Comparison of ENCODE assay signal across 21 cellular contexts in genomic region chr12:76379261-76379660, GRCh38. TPM values are rescaled to one million over a fixed set of nuclear protein-coding genes. Genes with fewer than 3 reads are reported as not detected.
A peak's percentile ranks its signal among the peaks of the same experiment; 100 is the strongest.
DNase-seq lines count a peak whose midpoint lies in the region; ATAC-seq and TF ChIP-seq lines count a peak whose summit lies in the region.
"Had no signal": no experiment of that assay in that cellular context is flagged by ENCODE, and none has a peak within 500 bp of the region (broad histone marks: within the 10 kb centered on the region; RNA-seq: fewer than 3 reads in every experiment).

No MANE protein-coding gene starts in this region.

- H2AFZ ChIP-seq in GM23338 = no peak overlapping the region
- H2AFZ ChIP-seq in neuronal stem cell (ENCODE audit: low read length) = no peak overlapping the region

- no peaks in the 10 kb centered on the region for H3K9me3 ChIP-seq in neuronal stem cell (replicated peaks in 1 of 2; ENCODE audit: control insufficient read depth in 2 of 2, insufficient read depth in 1 of 2, low read depth in 1 of 2, low read length in 2 of 2)
- H3K9me3 ChIP-seq: BE2C, BLaER1, Caco-2 had no signal

- TF ChIP-seq CTCF in GM23338 (conservative IDR thresholded peaks at IDR 0.05; ENCODE audit: low read depth in 2 of 2) = no peak

- no peak overlapping the region for H3K27ac ChIP-seq in GM23338 (ENCODE audit: low read depth)
- H3K27ac ChIP-seq in neuronal stem cell (replicated peaks; ENCODE audit: low read length) = no peak overlapping the region
- H3K27ac ChIP-seq: BLaER1 had no signal

- no peaks in the 10 kb centered on the region for H3K27me3 ChIP-seq in GM23338 (ENCODE audit: insufficient read depth)
- no peaks in the 10 kb centered on the region for H3K27me3 ChIP-seq in neuronal stem cell (ENCODE audit: control insufficient read depth in 3 of 3, insufficient read depth in 3 of 3, low read depth in 1 of 3, low read length in 3 of 3)
- H3K27me3 ChIP-seq: BE2C, BLaER1 had no signal

- no peak overlapping the region for H2AK5ac ChIP-seq in neuronal stem cell (ENCODE audit: low read depth, low read length)

- no peaks in the 10 kb centered on the region for H3K9me3 Mint-ChIP-seq in GM23338
- no peaks in the 10 kb centered on the region for H3K9me3 Mint-ChIP-seq in activated T-helper 17 cell treated with anti-CD3 and anti-CD28 coated beads, Interleukin-2, amount 50 U/mL, for 72 hours
- no peaks in the 10 kb centered on the region for H3K9me3 Mint-ChIP-seq in central memory CD8-positive, alpha-beta T cell
- H3K9me3 Mint-ChIP-seq: CD14-positive monocyte; CD4-positive, alpha-beta memory T cell; CD4-positive, CD25-positive, alpha-beta regulatory T cell; CD8-positive, alpha-beta memory T cell had no signal

- H3K4ac ChIP-seq in neuronal stem cell (ENCODE audit: low read length) = no peak overlapping the region

- peaks cover 4% of the 10 kb centered on the region; the same call in 1 of the 2 replicates for H3K36me3 ChIP-seq in GM23338 (ENCODE audit: insufficient read depth)
- H3K36me3 ChIP-seq in neuronal stem cell (replicated peaks in 1 of 2; ENCODE audit: control insufficient read depth in 2 of 2, insufficient read depth in 2 of 2, low read length in 2 of 2) = peaks cover 2 to 77% of the 10 kb centered on the region in 2 donors

- H4K91ac ChIP-seq in neuronal stem cell (ENCODE audit: low read depth, low read length, poor library complexity) = no peak overlapping the region

- H3K23ac ChIP-seq in neuronal stem cell (ENCODE audit: low read depth, low read length, poor library complexity) = no peak overlapping the region

- no peak overlapping the region for H2BK120ac ChIP-seq in neuronal stem cell (ENCODE audit: low read depth, low read length)

- H3K79me1 ChIP-seq in neuronal stem cell (ENCODE audit: low read depth, low read length) = no peaks in the 10 kb centered on the region

- no peaks in the 10 kb centered on the region for H3K9me2 ChIP-seq in GM23338 (ENCODE audit: insufficient read depth)

- no peak overlapping the region for H3K18ac ChIP-seq in neuronal stem cell (ENCODE audit: low read length)

- H3K4me2 ChIP-seq in GM23338 = no peak overlapping the region
- no peak overlapping the region for H3K4me2 ChIP-seq in neuronal stem cell (ENCODE audit: insufficient read depth, low read length, poor library complexity, severe bottlenecking)
- H3K4me2 ChIP-seq: BLaER1 had no signal

- H4K8ac ChIP-seq in neuronal stem cell (ENCODE audit: low read depth, low read length) = no peak overlapping the region

- no peak overlapping the region for H3K14ac ChIP-seq in neuronal stem cell (ENCODE audit: low read length)

- WGBS in neuronal stem cell (ENCODE audit: extremely low coverage in 2 of 2, insufficient read length in 2 of 2, insufficient replicate concordance in 1 of 2), 2 donors = no CpG with 5 or more reads among the region's 1 CpG

- H4K20me1 ChIP-seq in GM23338 (replicated peaks; ENCODE audit: insufficient read depth) = no peaks in the 10 kb centered on the region
- H4K20me1 ChIP-seq: BLaER1 had no signal

- DNase-seq in GM23338 (ENCODE audit: low spot score) (no peak), OCI-M1 (lab: John Stamatoyannopoulos, UW) (peak; percentile 53), neuronal stem cell (ENCODE audit: low spot score) (no peak), COLO829 (ENCODE audit: low spot score) (no peak)
- no peak for DNase-seq in central memory CD8-positive, alpha-beta T cell (ENCODE audit: low spot score in 2 of 2)
- DNase-seq: 8988T; ACHN; BE2C; C1 segment of cervical spinal cord; Caco-2; Calu3; CD4-positive, alpha-beta memory T cell; CD4-positive, CD25-positive, alpha-beta regulatory T cell; CD8-positive, alpha-beta memory T cell; DMS79 treated with DMSO at 0.1 percent for 48 hours; GF-D8 had no signal

- no peak overlapping the region for H2BK5ac ChIP-seq in neuronal stem cell (ENCODE audit: low read length)

- ATAC-seq in GM23338 (no peak), HG03378 (IDR thresholded peaks at IDR 0.05; ENCODE audit: unreplicated experiment) (no peak), GM19324 (IDR thresholded peaks at IDR 0.05; ENCODE audit: low FRiP score, unreplicated experiment) (no peak)
- ATAC-seq in activated T-helper 17 cell treated with anti-CD3 and anti-CD28 coated beads, Interleukin-2, amount 50 U/mL, for 72 hours (replicated peaks) = no peak
- no peak for ATAC-seq in central memory CD8-positive, alpha-beta T cell (replicated peaks; ENCODE audit: extremely low read depth, poor library complexity, severe bottlenecking)

- peak overlapping the region; percentile 54 for H3K27ac Mint-ChIP-seq in GM23338
- peak overlapping the region; percentile 24 for H3K27ac Mint-ChIP-seq in activated T-helper 17 cell treated with anti-CD3 and anti-CD28 coated beads, Interleukin-2, amount 50 U/mL, for 72 hours
- H3K27ac Mint-ChIP-seq in central memory CD8-positive, alpha-beta T cell (ENCODE audit: low read depth) = peak overlapping the region; percentile 12
- H3K27ac Mint-ChIP-seq: CD14-positive monocyte; CD4-positive, CD25-positive, alpha-beta regulatory T cell; CD8-positive, alpha-beta memory T cell had no signal

- no peak overlapping the region for H3K4me3 Mint-ChIP-seq in GM23338
- H3K4me3 Mint-ChIP-seq in activated T-helper 17 cell treated with anti-CD3 and anti-CD28 coated beads, Interleukin-2, amount 50 U/mL, for 72 hours = no peak overlapping the region
- H3K4me3 Mint-ChIP-seq in central memory CD8-positive, alpha-beta T cell = no peak overlapping the region
- H3K4me3 Mint-ChIP-seq: CD14-positive monocyte; CD4-positive, alpha-beta memory T cell; CD4-positive, CD25-positive, alpha-beta regulatory T cell; CD8-positive, alpha-beta memory T cell had no signal

- H3K4me3 ChIP-seq in GM23338 = no peak overlapping the region
- no peak overlapping the region for H3K4me3 ChIP-seq in neuronal stem cell (ENCODE audit: low read length in 2 of 2)
- H3K4me3 ChIP-seq: BLaER1 had no signal

- H3K27me3 Mint-ChIP-seq in GM23338 (ENCODE audit: insufficient read depth, low read depth, poor library complexity) = no peaks in the 10 kb centered on the region
- H3K27me3 Mint-ChIP-seq in activated T-helper 17 cell treated with anti-CD3 and anti-CD28 coated beads, Interleukin-2, amount 50 U/mL, for 72 hours = no peaks in the 10 kb centered on the region
- H3K27me3 Mint-ChIP-seq in central memory CD8-positive, alpha-beta T cell = no peaks in the 10 kb centered on the region
- H3K27me3 Mint-ChIP-seq: CD4-positive, alpha-beta memory T cell; CD4-positive, CD25-positive, alpha-beta regulatory T cell; CD8-positive, alpha-beta memory T cell had no signal

- H3K36me3 Mint-ChIP-seq in GM23338 (ENCODE audit: low read depth) = peaks cover 15% of the 10 kb centered on the region; the same call in 2 of the 3 replicates
- peaks cover 91% of the 10 kb centered on the region for H3K36me3 Mint-ChIP-seq in activated T-helper 17 cell treated with anti-CD3 and anti-CD28 coated beads, Interleukin-2, amount 50 U/mL, for 72 hours (ENCODE audit: low read depth)
- H3K36me3 Mint-ChIP-seq in central memory CD8-positive, alpha-beta T cell (ENCODE audit: insufficient read depth) = peaks cover 41% of the 10 kb centered on the region

- H3K4me1 ChIP-seq in GM23338 (ENCODE audit: insufficient read depth) (no peaks in the 10 kb centered on the region), neuronal stem cell (ENCODE audit: control insufficient read depth in 2 of 2, insufficient read depth in 1 of 2, low read depth in 1 of 2, low read length in 2 of 2) (no peaks in the 10 kb centered on the region)
- H3K4me1 ChIP-seq: BE2C, BLaER1, Caco-2 had no signal

- H2BK15ac ChIP-seq in neuronal stem cell (ENCODE audit: low read length) = no peak overlapping the region

- H3K9ac ChIP-seq in neuronal stem cell (ENCODE audit: low read depth, low read length, poor library complexity) = no peak overlapping the region
- H3K9ac ChIP-seq: BLaER1 had no signal

- H3K79me2 ChIP-seq in GM23338 (replicated peaks; ENCODE audit: insufficient read depth) = no peaks in the 10 kb centered on the region

- no peak overlapping the region for H2BK12ac ChIP-seq in neuronal stem cell (ENCODE audit: low read length)

- H3K4me1 Mint-ChIP-seq in GM23338 = no peaks in the 10 kb centered on the region
- H3K4me1 Mint-ChIP-seq in activated T-helper 17 cell treated with anti-CD3 and anti-CD28 coated beads, Interleukin-2, amount 50 U/mL, for 72 hours = no peaks in the 10 kb centered on the region
- H3K4me1 Mint-ChIP-seq in central memory CD8-positive, alpha-beta T cell = no peaks in the 10 kb centered on the region
- H3K4me1 Mint-ChIP-seq: CD4-positive, alpha-beta memory T cell; CD8-positive, alpha-beta memory T cell had no signal

- H3F3A ChIP-seq in GM23338 (replicated peaks; ENCODE audit: low read depth) = no peaks in the 10 kb centered on the region

TF ChIP-seq in GM23338, 12 proteins besides CTCF, POLR2A, EP300 and RAD21 (continues in another document):
- TF ChIP-seq ZNF331 (CRISPR knock-in tag; IDR thresholded peaks at IDR 0.05; ENCODE audit: low read depth) (no peak), JUNB (IDR thresholded peaks at IDR 0.05; ENCODE audit: unreplicated experiment) (no peak), POLR2AphosphoS5 (IDR thresholded peaks at IDR 0.05; ENCODE audit: low read depth) (no peak)

RNA-seq across cellular contexts. Expression of gene BBS10, which starts 31.0 kb away (rescaled TPM):
- total RNA-seq in GM23338 (2014; rRNA removed; shearing (Covaris generic)) = 12.8 and 13.4 TPM in 2 replicates
- 4.2 and 5.2 TPM in 2 replicates for polyA plus RNA-seq in GM23338 (2016; fragmentation: Nextera tagmentation; extraction: Ambion mirVana)
- 1 to 10 TPM; 2.8 to 3.8 TPM for total RNA-seq in activated T-helper 17 cell treated with anti-CD3 and anti-CD28 coated beads, Interleukin-2, amount 50 U/mL, for 72 hours
- 13.3 TPM for polyA plus RNA-seq in neuronal stem cell (2013, experiment 1 of 2)
- polyA plus RNA-seq in neuronal stem cell (2013, experiment 2 of 2) = 13.9 TPM
